28 cellular contexts compared by ENCODE assay signal in genomic region chr11:74233683-74234082, GRCh38.
"Had no signal": no experiment of that assay in that cellular context is flagged by ENCODE, and none has a peak within 500 bp of the region (broad histone marks: within the 10 kb centered on the region; RNA-seq: fewer than 3 reads in every experiment).

No MANE protein-coding gene starts in this region.

- H3K4me3 Mint-ChIP-seq: activated CD4-positive, alpha-beta memory T cell treated with anti-CD3 and anti-CD28 coated beads for 36 hours; activated naive CD4-positive, alpha-beta T cell treated with anti-CD3 and anti-CD28 coated beads, Interleukin-2, amount 10 ng/mL, durations not matched to agents 7 days and 5 days; activated naive CD8-positive, alpha-beta T cell treated with anti-CD3 and anti-CD28 coated beads, Interleukin-2, amount 10 ng/mL, durations not matched to agents 7 days and 5 days; activated T-cell treated with anti-CD3 and anti-CD28 coated beads, Interleukin-2, amount 50 U/mL, for 24 hours; activated T-cell treated with anti-CD3 and anti-CD28 coated beads, Interleukin-2, amount 50 U/mL, for 72 hours; brain; WTC11 had no signal

- H3K27ac ChIP-seq: ascending aorta, breast epithelium, cardiac muscle cell, colonic mucosa, epithelial cell of prostate, esophagus squamous epithelium, gastroesophageal sphincter, VCaP had no signal

- H3K9me3 Mint-ChIP-seq: activated CD4-positive, alpha-beta memory T cell treated with anti-CD3 and anti-CD28 coated beads for 36 hours; activated naive CD4-positive, alpha-beta T cell treated with anti-CD3 and anti-CD28 coated beads, Interleukin-2, amount 10 ng/mL, durations not matched to agents 7 days and 5 days; activated naive CD4-positive, alpha-beta T cell treated with anti-CD3 and anti-CD28 coated beads, Interleukin-2, amount 50 U/mL, for 72 hours; activated naive CD8-positive, alpha-beta T cell treated with anti-CD3 and anti-CD28 coated beads, Interleukin-2, amount 10 ng/mL, durations not matched to agents 7 days and 5 days; activated T-cell treated with anti-CD3 and anti-CD28 coated beads, Interleukin-2, amount 50 U/mL, for 24 hours; activated T-cell treated with anti-CD3 and anti-CD28 coated beads, Interleukin-2, amount 50 U/mL, for 72 hours; brain; WTC11 had no signal

- FAIRE-seq: endometrium, endothelial cell of umbilical vein had no signal

- H3K27me3 ChIP-seq: ascending aorta, breast epithelium, cardiac muscle cell, colonic mucosa, esophagus squamous epithelium, gastroesophageal sphincter had no signal

- ATAC-seq: activated naive CD4-positive, alpha-beta T cell treated with anti-CD3 and anti-CD28 coated beads, Interleukin-2, amount 50 U/mL, for 72 hours; activated T-cell treated with anti-CD3 and anti-CD28 coated beads, Interleukin-2, amount 50 U/mL, for 72 hours; gastroesophageal sphincter; WTC11 had no signal

- H3K4me3 ChIP-seq: ascending aorta, breast epithelium, cardiac muscle cell, colonic mucosa, esophagus squamous epithelium, gastroesophageal sphincter had no signal

- H3K9me3 ChIP-seq: ascending aorta, breast epithelium, colonic mucosa, esophagus squamous epithelium, gastroesophageal sphincter had no signal

- H3K4me1 ChIP-seq: ascending aorta, breast epithelium, colonic mucosa, esophagus squamous epithelium, gastroesophageal sphincter had no signal

- H3K27ac Mint-ChIP-seq: activated naive CD4-positive, alpha-beta T cell treated with anti-CD3 and anti-CD28 coated beads, Interleukin-2, amount 10 ng/mL, durations not matched to agents 7 days and 5 days; activated naive CD4-positive, alpha-beta T cell treated with anti-CD3 and anti-CD28 coated beads, Interleukin-2, amount 50 U/mL, for 72 hours; activated naive CD8-positive, alpha-beta T cell treated with anti-CD3 and anti-CD28 coated beads, Interleukin-2, amount 10 ng/mL, durations not matched to agents 7 days and 5 days; activated T-cell treated with anti-CD3 and anti-CD28 coated beads, Interleukin-2, amount 50 U/mL, for 72 hours; brain; WTC11 had no signal

- DNase-seq: activated CD4-positive, alpha-beta memory T cell treated with anti-CD3 and anti-CD28 coated beads for 36 hours; activated CD4-positive, alpha-beta T cell treated with anti-CD3 and anti-CD28 coated beads for 1 hour; activated CD4-positive, alpha-beta T cell treated with anti-CD3 and anti-CD28 coated beads for 48 hours; activated CD8-positive, alpha-beta memory T cell treated with anti-CD3 and anti-CD28 coated beads, Interleukin-2, amount 50 U/mL, for 48 hours; activated gamma-delta T cell; activated naive CD4-positive, alpha-beta T cell; activated naive CD4-positive, alpha-beta T cell treated with anti-CD3 and anti-CD28 coated beads, Interleukin-2, amount 10 ng/mL, durations not matched to agents 7 days and 5 days; activated naive CD8-positive, alpha-beta T cell treated with anti-CD3 and anti-CD28 coated beads, Interleukin-2, amount 10 ng/mL, durations not matched to agents 7 days and 5 days; activated T-cell treated with anti-CD3 and anti-CD28 coated beads for 4 hours; activated T-cell treated with anti-CD3 and anti-CD28 coated beads, Interleukin-2, amount 50 U/mL, for 24 hours; activated T-cell treated with anti-CD3 and anti-CD28 coated beads, Interleukin-2, amount 50 U/mL, for 72 hours; central memory CD4-positive, alpha-beta T cell; cerebellar nuclear complex; colonic mucosa; effector CD8-positive, alpha-beta T cell; esophagus squamous epithelium; foreskin melanocyte had no signal

- H3K27me3 Mint-ChIP-seq: activated CD4-positive, alpha-beta memory T cell treated with anti-CD3 and anti-CD28 coated beads for 36 hours; activated naive CD4-positive, alpha-beta T cell treated with anti-CD3 and anti-CD28 coated beads, Interleukin-2, amount 10 ng/mL, durations not matched to agents 7 days and 5 days; activated naive CD8-positive, alpha-beta T cell treated with anti-CD3 and anti-CD28 coated beads, Interleukin-2, amount 10 ng/mL, durations not matched to agents 7 days and 5 days; activated T-cell treated with anti-CD3 and anti-CD28 coated beads, Interleukin-2, amount 50 U/mL, for 24 hours; brain had no signal

- H3K4me1 Mint-ChIP-seq: brain, WTC11 had no signal
